37 cellular contexts compared by ENCODE assay signal in genomic region chr20:61614311-61615100, GRCh38.
"Had no signal": no experiment of that assay in that cellular context is flagged by ENCODE, and none has a peak within 500 bp of the region (broad histone marks: within the 10 kb centered on the region; RNA-seq: fewer than 3 reads in every experiment).

No MANE protein-coding gene starts in this region.

- H3K4me1 Mint-ChIP-seq: activated B cell treated with CpG ODN at 0.5 μM for 24 hours; activated CD4-positive, alpha-beta T cell treated with anti-CD3 and anti-CD28 coated beads, Interleukin-2, amount 10 ng/mL, durations not matched to agents 24 days and 14 days; activated naive CD8-positive, alpha-beta T cell treated with anti-CD3 and anti-CD28 coated beads for 36 hours; activated T-helper 17 cell treated with anti-CD3 and anti-CD28 coated beads, Interleukin-2, amount 50 U/mL, for 72 hours; central memory CD8-positive, alpha-beta T cell had no signal

- H3K4me1 ChIP-seq: adrenal gland had no signal

- H3K4me3 ChIP-seq: adrenal gland, cardiac muscle cell had no signal

- H3K4me3 Mint-ChIP-seq: activated B cell treated with CpG ODN at 0.5 μM for 24 hours; activated CD4-positive, alpha-beta memory T cell treated with anti-CD3 and anti-CD28 coated beads for 36 hours; activated CD4-positive, alpha-beta T cell treated with anti-CD3 and anti-CD28 coated beads, Interleukin-2, amount 10 ng/mL, durations not matched to agents 24 days and 14 days; activated CD8-positive, alpha-beta T cell treated with anti-CD3 and anti-CD28 coated beads for 36 hours; activated naive CD4-positive, alpha-beta T cell treated with anti-CD3 and anti-CD28 coated beads for 36 hours; activated naive CD8-positive, alpha-beta T cell treated with anti-CD3 and anti-CD28 coated beads for 36 hours; activated T-cell treated with anti-CD3 and anti-CD28 coated beads, Interleukin-2, amount 50 U/mL, for 4 hours; activated T-cell treated with anti-CD3 and anti-CD28 coated beads, Interleukin-2, amount 50 U/mL, for 72 hours; activated T-helper 1 cell treated with anti-CD3 and anti-CD28 coated beads, Interleukin-12 subunit alpha, Interleukin-12 subunit beta, Interleukin-2, Interleukin-4 antibody, amounts not matched to agents 30 ng/mL and 10 ng/mL and 1 ng/mL, durations not matched to agents 14 hours and 24 hours and 36 hours; activated T-helper 17 cell treated with anti-CD3 and anti-CD28 coated beads, Interleukin-2, amount 50 U/mL, for 72 hours; brain; central memory CD8-positive, alpha-beta T cell; T-helper 1 cell treated with Interleukin-12 subunit alpha and Interleukin-12 subunit beta and Interleukin-4 antibody, amounts not matched to agents 30 μg/mL and 1 μg/mL, for 36 hours; T-helper 2 cell treated with Interferon-gamma antibody and Interleukin-4, amounts not matched to agents 5 μg/mL and 100 μg/mL, for 36 hours had no signal

- H3K27me3 Mint-ChIP-seq: activated B cell treated with CpG ODN at 0.5 μM for 24 hours; activated CD4-positive, alpha-beta memory T cell treated with anti-CD3 and anti-CD28 coated beads for 36 hours; activated CD4-positive, alpha-beta T cell treated with anti-CD3 and anti-CD28 coated beads, Interleukin-2, amount 10 ng/mL, durations not matched to agents 24 days and 14 days; activated CD8-positive, alpha-beta T cell treated with anti-CD3 and anti-CD28 coated beads for 36 hours; activated naive CD8-positive, alpha-beta T cell treated with anti-CD3 and anti-CD28 coated beads for 36 hours; brain had no signal

- H3K9me3 ChIP-seq: adrenal gland had no signal

- H3K27ac ChIP-seq: adrenal gland, cardiac muscle cell, VCaP had no signal

- H3K9me3 Mint-ChIP-seq: activated naive CD8-positive, alpha-beta T cell treated with anti-CD3 and anti-CD28 coated beads for 36 hours; activated T-helper 17 cell treated with anti-CD3 and anti-CD28 coated beads, Interleukin-2, amount 50 U/mL, for 72 hours had no signal

- FAIRE-seq: astrocyte, bronchial epithelial cell, TTC549 had no signal

- H3K27me3 ChIP-seq: adrenal gland, cardiac muscle cell had no signal

- H3K27ac Mint-ChIP-seq: activated B cell treated with CpG ODN at 0.5 μM for 24 hours; activated CD4-positive, alpha-beta memory T cell treated with anti-CD3 and anti-CD28 coated beads for 36 hours; activated CD4-positive, alpha-beta T cell treated with anti-CD3 and anti-CD28 coated beads, Interleukin-2, amount 10 ng/mL, durations not matched to agents 24 days and 14 days; activated CD8-positive, alpha-beta T cell treated with anti-CD3 and anti-CD28 coated beads for 36 hours; activated naive CD4-positive, alpha-beta T cell treated with anti-CD3 and anti-CD28 coated beads for 36 hours; activated naive CD4-positive, alpha-beta T cell treated with anti-CD3 and anti-CD28 coated beads, Interleukin-2, amount 50 U/mL, for 72 hours; activated naive CD8-positive, alpha-beta T cell treated with anti-CD3 and anti-CD28 coated beads for 36 hours; activated T-cell treated with anti-CD3 and anti-CD28 coated beads, Interleukin-2, amount 50 U/mL, for 72 hours; activated T-helper 1 cell treated with anti-CD3 and anti-CD28 coated beads, Interleukin-12 subunit alpha, Interleukin-12 subunit beta, Interleukin-2, Interleukin-4 antibody, amounts not matched to agents 30 ng/mL and 10 ng/mL and 1 ng/mL, durations not matched to agents 14 hours and 24 hours and 36 hours; activated T-helper 17 cell treated with anti-CD3 and anti-CD28 coated beads, Interleukin-2, amount 50 U/mL, for 72 hours; T-helper 1 cell treated with Interleukin-12 subunit alpha and Interleukin-12 subunit beta and Interleukin-4 antibody, amounts not matched to agents 30 μg/mL and 1 μg/mL, for 36 hours; T-helper 2 cell treated with Interferon-gamma antibody and Interleukin-4, amounts not matched to agents 5 μg/mL and 100 μg/mL, for 36 hours had no signal

- H3K36me3 ChIP-seq: adrenal gland, cardiac muscle cell had no signal

- ATAC-seq: activated CD8-positive, alpha-beta T cell treated with anti-CD3 and anti-CD28 coated beads for 36 hours; activated naive CD4-positive, alpha-beta T cell treated with anti-CD3 and anti-CD28 coated beads, Interleukin-2, amount 50 U/mL, for 72 hours; activated T-cell treated with anti-CD3 and anti-CD28 coated beads, Interleukin-2, amount 50 U/mL, for 4 hours; activated T-cell treated with anti-CD3 and anti-CD28 coated beads, Interleukin-2, amount 50 U/mL, for 72 hours; activated T-helper 17 cell treated with anti-CD3 and anti-CD28 coated beads, Interleukin-2, amount 50 U/mL, for 72 hours had no signal

- DNase-seq: activated B cell treated with CpG ODN at 0.5 μM for 24 hours; activated CD4-positive, alpha-beta memory T cell treated with anti-CD3 and anti-CD28 coated beads for 36 hours; activated CD4-positive, alpha-beta T cell treated with anti-CD3 and anti-CD28 coated beads for 4 hours; activated CD4-positive, alpha-beta T cell treated with anti-CD3 and anti-CD28 coated beads, Interleukin-2, amount 10 ng/mL, durations not matched to agents 24 days and 14 days; activated CD4-positive, alpha-beta T cell treated with anti-CD3 and anti-CD28 coated beads, Interleukin-2, amount 50 U/mL, for 1 hour; activated CD4-positive, alpha-beta T cell treated with anti-CD3 and anti-CD28 coated beads, Interleukin-2, amount 50 U/mL, for 4 hours; activated CD4-positive, CD25-positive, alpha-beta regulatory T cell treated with anti-CD3 and anti-CD28 coated beads, Interleukin-2, amount 50 U/mL, for 72 hours; activated CD8-positive, alpha-beta memory T cell treated with anti-CD3 and anti-CD28 coated beads, Interleukin-2, amount 50 U/mL, for 4 hours; activated CD8-positive, alpha-beta T cell treated with anti-CD3 and anti-CD28 coated beads for 36 hours; activated effector memory CD4-positive, alpha-beta T cell treated with anti-CD3 and anti-CD28 coated beads, Interleukin-2, amount 50 U/mL, for 16 hours; activated gamma-delta T cell treated with Interleukin-2 at 50 U/mL for 16 hours; activated naive CD4-positive, alpha-beta T cell; activated naive CD4-positive, alpha-beta T cell treated with anti-CD3 and anti-CD28 coated beads for 36 hours; activated naive CD4-positive, alpha-beta T cell treated with anti-CD3 and anti-CD28 coated beads, Interleukin-2, amount 50 U/mL, for 16 hours; activated naive CD8-positive, alpha-beta T cell treated with anti-CD3 and anti-CD28 coated beads for 36 hours; activated T-cell treated with anti-CD3 and anti-CD28 coated beads for 4 hours; activated T-cell treated with anti-CD3 and anti-CD28 coated beads, Interleukin-2, amount 50 U/mL, for 1 hour; activated T-cell treated with anti-CD3 and anti-CD28 coated beads, Interleukin-2, amount 50 U/mL, for 4 hours; activated T-cell treated with anti-CD3 and anti-CD28 coated beads, Interleukin-2, amount 50 U/mL, for 72 hours; adrenal gland; amniotic stem cell; SW 1271; T-helper 1 cell; T-helper 2 cell; T-helper 9 cell had no signal

- H3K36me3 Mint-ChIP-seq: activated CD4-positive, alpha-beta memory T cell treated with anti-CD3 and anti-CD28 coated beads for 36 hours; activated naive CD8-positive, alpha-beta T cell treated with anti-CD3 and anti-CD28 coated beads for 36 hours had no signal
